ENCODE assay signal across 8 cellular contexts in the genomic region with DNA sequence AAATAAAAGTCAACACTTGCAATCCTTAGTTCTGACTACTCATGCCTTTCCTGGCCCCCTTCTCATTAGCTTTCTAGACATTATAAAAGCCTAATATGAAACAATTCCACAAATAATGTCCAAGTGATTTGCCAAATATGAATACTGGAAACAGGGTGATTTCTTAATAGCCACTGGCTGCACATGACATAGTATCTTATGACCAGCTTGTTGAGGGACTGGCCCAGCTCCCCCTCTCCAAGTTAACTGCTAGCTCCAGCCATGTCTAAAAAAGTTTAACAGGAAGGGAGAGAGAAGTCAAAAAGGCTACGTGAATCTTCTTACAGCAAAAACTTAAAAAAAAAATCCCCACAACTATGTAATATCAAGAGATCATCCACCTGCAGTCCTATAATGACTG. TPM values are rescaled to one million over a fixed set of nuclear protein-coding genes. Genes with fewer than 3 reads are reported as not detected.
DNase-seq lines count a peak whose midpoint lies in the region; ATAC-seq, FAIRE-seq and TF ChIP-seq lines count a peak whose summit lies in the region.

No MANE protein-coding gene starts in this region.

- TF ChIP-seq POLR2A in right lobe of liver (IDR thresholded peaks at IDR 0.05): no peak
- no peak for TF ChIP-seq POLR2A in tibial nerve (IDR thresholded peaks at IDR 0.05)

- H3K9me3 ChIP-seq in BE2C: no peaks in the 10 kb centered on the region
- no peaks in the 10 kb centered on the region for H3K9me3 ChIP-seq in right lobe of liver
- H3K9me3 ChIP-seq in tibial nerve: no peaks in the 10 kb centered on the region

- peak in 1 of 2 donors; percentile 62 for TF ChIP-seq EP300 in tibial nerve (IDR thresholded peaks at IDR 0.05)

- 0% methylated on average over 1 of the region's 1 CpG for WGBS in right lobe of liver (ENCODE audit: insufficient coverage, low coverage, low lambda C conversion rate, missing lambda C conversion rate)
- 3 to 4% methylated on average over 1 of the region's 1 CpG for WGBS in tibial nerve, 2 donors

- ATAC-seq in right lobe of liver (no peak), GM19455 (IDR thresholded peaks at IDR 0.05; ENCODE audit: unreplicated experiment) (no peak), GM18858 (IDR thresholded peaks at IDR 0.05; ENCODE audit: unreplicated experiment) (no peak)

- TF ChIP-seq CTCF in BE2C (IDR thresholded peaks at IDR 0.05; ENCODE audit: low read depth, low read length): no peak
- no peak for TF ChIP-seq CTCF in right lobe of liver (IDR thresholded peaks at IDR 0.05)
- no peak for TF ChIP-seq CTCF in tibial nerve (IDR thresholded peaks at IDR 0.05)

- H3K4me3 ChIP-seq in BE2C (ENCODE audit: low read depth, low read length) (peak overlapping the region; percentile 93), right lobe of liver (peak overlapping the region; percentile 72 to 80 (median 77)), tibial nerve (peak overlapping the region in 3 of 4 donors; percentile 68 to 89 (median 75))

- intact Hi-C loops in right lobe of liver (cut with DNase I): no loop called here

- FAIRE-seq in HTR-8/SVneo (lab: Jason Lieb, UNC): no peak

- no peaks in the 10 kb centered on the region for H3K27me3 ChIP-seq in BE2C
- H3K27me3 ChIP-seq in right lobe of liver: no peaks in the 10 kb centered on the region
- no peaks in the 10 kb centered on the region for H3K27me3 ChIP-seq in tibial nerve

- H3K36me3 ChIP-seq in BE2C (peaks cover 9% of the 10 kb centered on the region), right lobe of liver (no peaks in the 10 kb centered on the region), tibial nerve (peaks cover 0 to 1% (median 0%) of the 10 kb centered on the region in 3 donors)

- no peaks in the 10 kb centered on the region for H3K4me1 ChIP-seq in BE2C
- H3K4me1 ChIP-seq in right lobe of liver: peaks cover 0 to 22% (median 9%) of the 10 kb centered on the region in 4 donors
- peaks cover 0 to 55% (median 26%) of the 10 kb centered on the region in 4 donors for H3K4me1 ChIP-seq in tibial nerve

- H3K27ac ChIP-seq in right lobe of liver (peak overlapping the region in 2 of 3 donors; percentile 87 to 90), tibial nerve (peak overlapping the region in 2 of 4 donors; percentile 96)

- DNase-seq in BE2C: no peak
- peak; percentile 34 for DNase-seq in HTR-8/SVneo (ENCODE audit: insufficient read length, low spot score)
- DNase-seq in astrocyte of the hippocampus (ENCODE audit: low read depth, low spot score): peak; percentile 49
- no peak for DNase-seq in right lobe of liver
- peak in 1 of 2 donors; percentile 68 for DNase-seq in tibial nerve (ENCODE audit: low spot score in 2 of 2)
- no peak for DNase-seq in DMS114 treated with DMSO at 0.1 percent for 48 hours (lab: John Stamatoyannopoulos, UW; ENCODE audit: unreplicated experiment)

RNA-seq across cellular contexts. Expression of gene CERT1, which starts 1.5 kb away (rescaled TPM):
- polyA plus RNA-seq in BE2C (2012; ENCODE audit: insufficient read depth, insufficient read length, low read depth): 35.5 TPM
- total RNA-seq in right lobe of liver (10 to 100 TPM; 14.6 to 25.5 (median 19.7) TPM), tibial nerve (10 to 100 TPM; 36.1 to 42.3 (median 39.0) TPM)

RNA-seq across cellular contexts. Expression of gene POLK, which starts 1.7 kb away (rescaled TPM):
- polyA plus RNA-seq in BE2C (2012; ENCODE audit: insufficient read depth, insufficient read length, low read depth): 13.8 TPM
- 10 to 100 TPM; 11.5 to 16.3 (median 14.1) TPM for total RNA-seq in right lobe of liver
- 10 to 100 TPM; 48.6 to 58.8 (median 56.2) TPM for total RNA-seq in tibial nerve

Comparison
In these comparisons a context has a peak if more than half of its experiments do, and no peak if none do; other contexts are left out.
1. DNase-seq: peak in HTR-8/SVneo (single experiment) and astrocyte of the hippocampus (single experiment); none in BE2C (single experiment), right lobe of liver (0 of 3) and DMS114 treated with DMSO at 0.1 percent for 48 hours (single experiment).
2. Peak in every context shown above with its lines, with median percentiles within 50 percentile points of each other: H3K4me3 ChIP-seq.